ENCODE assay signal across 9 cellular contexts in genomic region chr6:15901141-15902115, GRCh38.
DNase-seq lines count a peak whose midpoint lies in the region; ATAC-seq and TF ChIP-seq lines count a peak whose summit lies in the region.
"Had no signal": no experiment of that assay in that cellular context is flagged by ENCODE, and none has a peak within 500 bp of the region (broad histone marks: within the 10 kb centered on the region; RNA-seq: fewer than 3 reads in every experiment).

No MANE protein-coding gene starts in this region.

- peak; percentile 15; the same call in 1 of the 2 replicates for TF ChIP-seq CTCF in MM.1S (IDR thresholded peaks at IDR 0.05; ENCODE audit: low read length)

- no peaks in the 10 kb centered on the region for H3K36me3 ChIP-seq in MM.1S (replicated peaks; ENCODE audit: insufficient read depth, low read length)

- H3K4me1 ChIP-seq in MM.1S (ENCODE audit: low read length) = peaks cover 15% of the 10 kb centered on the region
- H3K4me1 ChIP-seq: A549 had no signal

- H3K4me3 Mint-ChIP-seq in central memory CD8-positive, alpha-beta T cell = no peak overlapping the region

- H3K36me3 Mint-ChIP-seq in central memory CD8-positive, alpha-beta T cell (ENCODE audit: insufficient read depth) = no peaks in the 10 kb centered on the region

- H3K4me2 ChIP-seq in MM.1S (ENCODE audit: low read depth, low read length) = peak overlapping the region; percentile 54
- H3K4me2 ChIP-seq: A549 had no signal

- no peaks in the 10 kb centered on the region for H3K79me2 ChIP-seq in MM.1S (ENCODE audit: low read length)

- H3K9ac ChIP-seq in MM.1S (ENCODE audit: low read length) = peak overlapping the region; percentile 10; the same call in 1 of the 2 replicates

- no peaks in the 10 kb centered on the region for H3K27me3 ChIP-seq in MM.1S (replicated peaks; ENCODE audit: insufficient read depth, low read length)

- H3K27ac Mint-ChIP-seq in central memory CD8-positive, alpha-beta T cell (ENCODE audit: low read depth) = peak overlapping the region; percentile 23

- peaks cover 13% of the 10 kb centered on the region for H3K27me3 Mint-ChIP-seq in central memory CD8-positive, alpha-beta T cell

- H3K27ac ChIP-seq in MM.1S (ENCODE audit: low read length) = peak overlapping the region; percentile 57; the same call in 1 of the 2 replicates
- H3K27ac ChIP-seq: A549 had no signal

- no peaks in the 10 kb centered on the region for H4K20me1 ChIP-seq in MM.1S (ENCODE audit: insufficient read depth, low read length)

- no peaks in the 10 kb centered on the region for H3K9me3 ChIP-seq in MM.1S (replicated peaks; ENCODE audit: insufficient read depth, low read length)
- H3K9me3 ChIP-seq: A549 had no signal

- H3K9me2 ChIP-seq in MM.1S (replicated peaks; ENCODE audit: insufficient read depth, low read length) = no peaks in the 10 kb centered on the region

- H3K4me3 ChIP-seq in MM.1S (ENCODE audit: low read length) = no peak overlapping the region
- H3K4me3 ChIP-seq: A549 had no signal

- H3F3A ChIP-seq in MM.1S (ENCODE audit: insufficient read depth, low read length) = no peaks in the 10 kb centered on the region

- no peaks in the 10 kb centered on the region for H3K9me3 Mint-ChIP-seq in central memory CD8-positive, alpha-beta T cell

- peak overlapping the region; percentile 79 for H2AFZ ChIP-seq in MM.1S (ENCODE audit: low read length)

- H3K4me1 Mint-ChIP-seq in central memory CD8-positive, alpha-beta T cell = peaks cover 5% of the 10 kb centered on the region

- peak; percentile 87 for ATAC-seq in GM21825 (IDR thresholded peaks at IDR 0.05; ENCODE audit: unreplicated experiment)
- ATAC-seq in central memory CD8-positive, alpha-beta T cell (replicated peaks; ENCODE audit: extremely low read depth, poor library complexity, severe bottlenecking) = no peak
- ATAC-seq: A549 had no signal

- DNase-seq in NCI-H510A treated with DMSO at 0.1 percent for 48 hours (lab: John Stamatoyannopoulos, UW) (peak; percentile 18), NCI-H510A (lab: John Stamatoyannopoulos, UW) (no peak), MM.1S (peak; percentile 40), NCI-H1694 (lab: John Stamatoyannopoulos, UW) (no peak), NCI-H1930 (lab: John Stamatoyannopoulos, UW) (no peak)
- DNase-seq in central memory CD8-positive, alpha-beta T cell (ENCODE audit: low spot score in 2 of 2) = no peak
- no peak for DNase-seq in effector CD4-positive, alpha-beta T cell

Comparison
In these comparisons a context has a peak if more than half of its experiments do, and no peak if none do; other contexts are left out.
1. DNase-seq: peak in NCI-H510A treated with DMSO at 0.1 percent for 48 hours (single experiment) and MM.1S (single experiment); none in NCI-H510A (single experiment), central memory CD8-positive, alpha-beta T cell (0 of 2), NCI-H1694 (single experiment), effector CD4-positive, alpha-beta T cell (single experiment) and NCI-H1930 (0 of 2).